ENCODE assay signal across 16 cellular contexts in the genomic region with DNA sequence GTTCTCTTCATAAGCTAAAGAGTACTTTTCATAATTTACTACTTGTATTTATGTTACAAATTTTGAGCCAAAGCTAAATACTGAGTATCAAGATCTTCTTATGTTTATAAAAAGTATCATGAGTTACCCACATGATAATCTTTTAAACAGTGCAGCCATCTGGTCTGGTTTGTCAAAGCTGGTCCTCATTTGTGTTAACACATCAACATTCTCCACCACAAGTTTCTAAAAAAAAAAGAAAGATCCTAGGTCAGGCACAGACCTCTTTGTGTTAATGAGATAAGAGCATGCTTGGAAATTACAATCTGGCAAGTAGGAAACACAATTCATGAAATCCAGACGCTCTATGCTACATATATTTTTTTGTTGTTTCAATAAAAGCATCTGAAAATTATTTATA.
DNase-seq lines count a peak whose midpoint lies in the region; TF ChIP-seq lines count a peak whose summit lies in the region.
"Had no signal": no experiment of that assay in that cellular context is flagged by ENCODE, and none has a peak within 500 bp of the region (broad histone marks: within the 10 kb centered on the region; RNA-seq: fewer than 3 reads in every experiment).

No MANE protein-coding gene starts in this region.

- no peaks in the 10 kb centered on the region for H4K20me1 ChIP-seq in osteoblast (ENCODE audit: insufficient read depth, low read length)

- H3K27ac ChIP-seq in osteoblast (ENCODE audit: low read depth, low read length): no peak overlapping the region
- H3K27ac ChIP-seq: brain microvascular endothelial cell, left ventricle myocardium inferior, neutrophil, PC-9, SJCRH30, testis had no signal

- peaks cover 3% of the 10 kb centered on the region for H3K79me2 ChIP-seq in osteoblast (ENCODE audit: insufficient read depth, low read length)

- peaks cover 2% of the 10 kb centered on the region for H3K4me1 ChIP-seq in osteoblast (ENCODE audit: insufficient read depth, low read length)
- H3K4me1 ChIP-seq: SJCRH30, testis had no signal

- peak; percentile 14 for DNase-seq in HFF-Myc (ENCODE audit: extremely low read depth, low read depth)
- DNase-seq in SK-N-DZ (ENCODE audit: low spot score): peak; percentile 65
- DNase-seq in erythroblast (lab: John Stamatoyannopoulos, UW): peak; percentile 15 to 70
- DNase-seq in osteoblast (ENCODE audit: insufficient read length, low spot score, missing footprints): peak; percentile 27
- DNase-seq in GM03348 (ENCODE audit: low spot score): no peak
- DNase-seq in stimulated activated CD4-positive, alpha-beta T cell treated with anti-CD3 and anti-CD28 coated beads, Interleukin-2, amount 100 ng/mL, for 24 hours: no peak
- DNase-seq in Ammon's horn (ENCODE audit: low spot score): no peak
- DNase-seq: brain microvascular endothelial cell; left ventricle myocardium inferior; mucosa of descending colon; NCI-H1417; PC-9; SJCRH30; stimulated activated CD4-positive, alpha-beta T cell treated with anti-CD3 and anti-CD28 coated beads, Interleukin-15, amount 100 ng/mL, for 24 hours; testis had no signal

- H2AFZ ChIP-seq in osteoblast (ENCODE audit: low read length): no peak overlapping the region
- H2AFZ ChIP-seq: PC-9 had no signal

- H3K36me3 ChIP-seq in osteoblast (ENCODE audit: insufficient read depth, low read length): peaks cover 25% of the 10 kb centered on the region
- H3K36me3 ChIP-seq: neutrophil had no signal

- no peaks in the 10 kb centered on the region for H3K9me3 ChIP-seq in osteoblast (ENCODE audit: low read depth, low read length)
- H3K9me3 ChIP-seq: left ventricle myocardium inferior, mucosa of descending colon, neutrophil, SJCRH30, testis had no signal

- no peak for TF ChIP-seq POLR2A in erythroblast (IDR thresholded peaks at IDR 0.05; ENCODE audit: low read length)

- no peak overlapping the region for H3K4me2 ChIP-seq in osteoblast (ENCODE audit: insufficient read depth, low read length)
- H3K4me2 ChIP-seq: PC-9 had no signal

- H3K27me3 ChIP-seq in osteoblast (ENCODE audit: insufficient read depth, low read length): no peaks in the 10 kb centered on the region
- H3K27me3 ChIP-seq: brain microvascular endothelial cell, neutrophil, SJCRH30, testis had no signal

- H3K4me3 ChIP-seq in HFF-Myc (replicated peaks; ENCODE audit: low read depth, low read length) (no peak overlapping the region), osteoblast (ENCODE audit: insufficient read depth, low read length) (no peak overlapping the region)
- H3K4me3 ChIP-seq: left ventricle myocardium inferior, mucosa of descending colon, PC-9, SJCRH30, testis had no signal

- no peak for TF ChIP-seq CTCF in HFF-Myc (IDR thresholded peaks at IDR 0.05; ENCODE audit: low read depth, low read length, missing control alignments)
- no peak for TF ChIP-seq CTCF in osteoblast (IDR thresholded peaks at IDR 0.05; ENCODE audit: extremely low read depth, low read depth, low read length)

Comparison
In these comparisons a context has a peak if more than half of its experiments do, and no peak if none do; other contexts are left out.
1. DNase-seq: peak in HFF-Myc (single experiment), SK-N-DZ (single experiment), erythroblast (2 of 2) and osteoblast (single experiment); none in GM03348 (single experiment), stimulated activated CD4-positive, alpha-beta T cell treated with anti-CD3 and anti-CD28 coated beads, Interleukin-2, amount 100 ng/mL, for 24 hours (0 of 2) and Ammon's horn (single experiment).